In genomic region chr11:28690746-28691145, GRCh38 we compare ENCODE assay signal across 1 cellular context.
TF ChIP-seq lines count a peak whose summit lies in the region.

No MANE protein-coding gene starts in this region.

TF ChIP-seq in IMR-90, 13 proteins besides CTCF, POLR2A, EP300 and RAD21 (continued from another document):
- TF ChIP-seq, protein P1, sequence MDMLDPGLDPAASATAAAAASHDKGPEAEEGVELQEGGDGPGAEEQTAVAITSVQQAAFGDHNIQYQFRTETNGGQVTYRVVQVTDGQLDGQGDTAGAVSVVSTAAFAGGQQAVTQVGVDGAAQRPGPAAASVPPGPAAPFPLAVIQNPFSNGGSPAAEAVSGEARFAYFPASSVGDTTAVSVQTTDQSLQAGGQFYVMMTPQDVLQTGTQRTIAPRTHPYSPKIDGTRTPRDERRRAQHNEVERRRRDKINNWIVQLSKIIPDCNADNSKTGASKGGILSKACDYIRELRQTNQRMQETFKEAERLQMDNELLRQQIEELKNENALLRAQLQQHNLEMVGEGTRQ (IDR thresholded peaks at IDR 0.05; ENCODE audit: low read depth, low read length), result no peak
- TF ChIP-seq ELK1 (IDR thresholded peaks at IDR 0.05; ENCODE audit: borderline replicate concordance, low read depth, low read length) (no peak), BHLHE40 (IDR thresholded peaks at IDR 0.05; ENCODE audit: low read depth, low read length) (no peak)
TF ChIP-seq in IMR-90: peak in this region for 0.
